Comparison of ENCODE assay signal across 9 cellular contexts in the genomic region with DNA sequence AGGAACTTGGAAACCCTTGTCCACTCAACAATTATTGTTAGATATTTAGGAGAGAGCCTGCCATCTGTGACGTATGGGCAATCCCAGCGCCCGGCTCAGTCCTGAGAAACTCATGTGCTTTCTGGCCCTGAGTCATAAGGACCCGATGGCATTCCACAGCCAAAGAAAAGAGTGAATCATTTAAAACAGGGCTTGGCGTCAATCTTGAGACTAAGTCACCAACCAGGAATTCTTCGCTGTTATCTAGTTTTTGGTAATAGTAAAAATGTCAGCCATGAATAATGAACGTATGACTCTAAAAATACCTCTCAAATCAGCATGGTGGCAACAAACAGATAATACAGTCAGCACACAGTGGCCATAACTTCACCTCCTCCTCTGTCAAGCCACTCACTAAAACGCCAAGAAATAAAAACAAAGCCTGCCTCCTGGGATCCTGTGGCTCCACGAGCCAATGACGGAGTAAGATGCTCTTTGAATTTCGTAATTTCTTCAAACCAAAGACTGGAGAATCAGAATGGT.
DNase-seq lines count a peak whose midpoint lies in the region; ATAC-seq and TF ChIP-seq lines count a peak whose summit lies in the region.
"Had no signal": no experiment of that assay in that cellular context is flagged by ENCODE, and none has a peak within 500 bp of the region (broad histone marks: within the 10 kb centered on the region; RNA-seq: fewer than 3 reads in every experiment).

No MANE protein-coding gene starts in this region.

- H3K27me3 ChIP-seq in RWPE2 (ENCODE audit: insufficient read depth, poor library complexity, severe bottlenecking) = no peaks in the 10 kb centered on the region
- no peaks in the 10 kb centered on the region for H3K27me3 ChIP-seq in ovary

- peak overlapping the region; percentile 65 for H3K27ac ChIP-seq in RWPE2 (ENCODE audit: poor library complexity, severe bottlenecking)
- H3K27ac ChIP-seq in ovary = peak overlapping the region; percentile 21 to 69

- no peaks in the 10 kb centered on the region for H3K9me3 ChIP-seq in RWPE2 (ENCODE audit: severe bottlenecking)
- H3K9me3 ChIP-seq in ovary = no peaks in the 10 kb centered on the region

- intact Hi-C loops in ovary (cut with DNase I) = no loop called here

- H3K36me3 ChIP-seq in RWPE2 (ENCODE audit: low read depth) = no peaks in the 10 kb centered on the region
- H3K36me3 ChIP-seq in ovary = no peaks in the 10 kb centered on the region

- TF ChIP-seq POLR2A in ovary (IDR thresholded peaks at IDR 0.05) = no peak

- TF ChIP-seq EP300 in ovary (IDR thresholded peaks at IDR 0.05) = no peak

- peak; percentile 95 for ATAC-seq in RWPE2 (ENCODE audit: low read depth)
- ATAC-seq in GM21367 (IDR thresholded peaks at IDR 0.05; ENCODE audit: unreplicated experiment) = no peak

- 23 to 28% (median 25%) methylated on average over 11 of the region's 11 CpGs for WGBS in ovary, 3 donors

- H3K4me1 ChIP-seq in RWPE2 (ENCODE audit: insufficient read depth, poor library complexity, severe bottlenecking) (peaks cover 16% of the 10 kb centered on the region), ovary (ENCODE audit: insufficient read depth) (peaks cover 20% of the 10 kb centered on the region)

- no peak for TF ChIP-seq CTCF in AG10803 (conservative IDR thresholded peaks at IDR 0.05; ENCODE audit: low read length)
- TF ChIP-seq CTCF in RWPE2 (IDR thresholded peaks at IDR 0.05; ENCODE audit: poor library complexity, severe bottlenecking) = no peak
- no peak for TF ChIP-seq CTCF in fibroblast of the aortic adventitia (IDR thresholded peaks at IDR 0.05; ENCODE audit: insufficient read depth, low read length)
- peak in 1 of 3 donors; percentile 7 for TF ChIP-seq CTCF in ovary (IDR thresholded peaks at IDR 0.05)

- H3K4me3 ChIP-seq in AG10803 (ENCODE audit: low read length) = no peak overlapping the region
- no peak overlapping the region for H3K4me3 ChIP-seq in RWPE2 (ENCODE audit: severe bottlenecking)
- no peak overlapping the region for H3K4me3 ChIP-seq in fibroblast of the aortic adventitia (ENCODE audit: low read depth, low read length)
- no peak overlapping the region for H3K4me3 ChIP-seq in ovary

- DNase-seq in AG10803 (ENCODE audit: low read depth) (peak; percentile 99), RWPE2 (ENCODE audit: low spot score) (peak; percentile 83), fibroblast of the aortic adventitia (ENCODE audit: low read depth) (peak; percentile 100), ovary (peak; percentile 67 to 83 (median 77)), SW480 (ENCODE audit: low spot score) (no peak), cortex of kidney (lab: John Stamatoyannopoulos, UW) (no peak), NCI-H2081 treated with DMSO at 0.1 percent for 48 hours (lab: John Stamatoyannopoulos, UW) (no peak)
- DNase-seq: head of caudate nucleus had no signal

Comparison
In these comparisons a context has a peak if more than half of its experiments do, and no peak if none do; other contexts are left out.
1. DNase-seq: peak in AG10803 (single experiment), RWPE2 (single experiment), fibroblast of the aortic adventitia (single experiment) and ovary (5 of 5); none in SW480 (single experiment), cortex of kidney (single experiment) and NCI-H2081 treated with DMSO at 0.1 percent for 48 hours (single experiment).